Comparison of ENCODE assay signal across 1 cellular context in genomic region chr6:99563056-99563723, GRCh38.
TF ChIP-seq lines count a peak whose summit lies in the region.

No MANE protein-coding gene starts in this region.

TF ChIP-seq in endothelial cell of umbilical vein, 7 proteins besides CTCF, POLR2A, EP300 and RAD21:
- TF ChIP-seq MAX (IDR thresholded peaks at IDR 0.05; ENCODE audit: insufficient read depth, insufficient read length): no peak
